In genomic region chr9:115234094-115234493, GRCh38 we compare ENCODE assay signal across 11 cellular contexts.
A peak's percentile ranks its signal among the peaks of the same experiment; 100 is the strongest.
DNase-seq lines count a peak whose midpoint lies in the region; ATAC-seq and TF ChIP-seq lines count a peak whose summit lies in the region.
"Had no signal": no experiment of that assay in that cellular context is flagged by ENCODE, and none has a peak within 500 bp of the region (broad histone marks: within the 10 kb centered on the region; RNA-seq: fewer than 3 reads in every experiment).

No MANE protein-coding gene starts in this region.

- no peaks in the 10 kb centered on the region for H3K27me3 Mint-ChIP-seq in MCF 10A (ENCODE audit: insufficient read depth, unreplicated experiment)
- H3K27me3 Mint-ChIP-seq in natural killer cell treated with Interleukin-12 subunit alpha and Interleukin-12 subunit beta and Interleukin-15 and Interleukin-18, amount 100 ng/mL, for 72 hours, result peaks cover 10 to 47% of the 10 kb centered on the region in 2 donors

- no peak for TF ChIP-seq CTCF in MCF 10A (IDR thresholded peaks at IDR 0.05; ENCODE audit: unreplicated experiment)

- ATAC-seq in GM19025 (IDR thresholded peaks at IDR 0.05; ENCODE audit: low read depth, unreplicated experiment) (peak; percentile 82), HG03457 (IDR thresholded peaks at IDR 0.05; ENCODE audit: unreplicated experiment) (peak; percentile 91)
- ATAC-seq in natural killer cell treated with Interleukin-12 subunit alpha and Interleukin-12 subunit beta and Interleukin-15 and Interleukin-18, amount 100 ng/mL, for 72 hours, result no peak

- peak; percentile 81 for DNase-seq in MCF 10A (ENCODE audit: unreplicated experiment)
- DNase-seq in renal cortical epithelial cell (ENCODE audit: low read depth), result peak; percentile 98
- no peak for DNase-seq in NK-92 (lab: John Stamatoyannopoulos, UW; ENCODE audit: unreplicated experiment)
- no peak for DNase-seq in natural killer cell treated with Interleukin-12 subunit alpha and Interleukin-12 subunit beta and Interleukin-15 and Interleukin-18, amount 100 ng/mL, for 72 hours (ENCODE audit: low spot score)
- DNase-seq in T-helper 1 cell, result no peak
- DNase-seq in NCI-H2171 treated with DMSO at 0.1 percent for 48 hours (lab: John Stamatoyannopoulos, UW), result no peak
- DNase-seq: activated CD4-positive, alpha-beta T cell treated with anti-CD3 and anti-CD28 coated beads, Interleukin-2, amount 50 U/mL, for 1 hour; NCI-H187 treated with DMSO at 0.1 percent for 48 hours; psoas muscle had no signal

- intact Hi-C loops in MCF 10A (cut with micrococcal nuclease), result no loop called here

- H3K9me3 Mint-ChIP-seq in MCF 10A (ENCODE audit: unreplicated experiment), result peaks cover 1% of the 10 kb centered on the region
- H3K9me3 Mint-ChIP-seq in natural killer cell treated with Interleukin-12 subunit alpha and Interleukin-12 subunit beta and Interleukin-15 and Interleukin-18, amount 100 ng/mL, for 72 hours, result peaks cover 5% of the 10 kb centered on the region

- H3K27ac Mint-ChIP-seq in MCF 10A (ENCODE audit: low read depth, unreplicated experiment), result no peak overlapping the region
- no peak overlapping the region for H3K27ac Mint-ChIP-seq in natural killer cell treated with Interleukin-12 subunit alpha and Interleukin-12 subunit beta and Interleukin-15 and Interleukin-18, amount 100 ng/mL, for 72 hours

- POLR2A ChIA-PET in MCF 10A (lab: Yijun Ruan, JAX), result interaction anchor here (0.6 to 1.4 kb wide), 4 partner anchors 21 to 291 kb away, joined by 4 to 6 read pairs (median 4); no protein-coding TSS in a partner anchor

- no peak overlapping the region for H3K4me3 Mint-ChIP-seq in MCF 10A (ENCODE audit: unreplicated experiment)
- no peak overlapping the region for H3K4me3 Mint-ChIP-seq in natural killer cell treated with Interleukin-12 subunit alpha and Interleukin-12 subunit beta and Interleukin-15 and Interleukin-18, amount 100 ng/mL, for 72 hours

- H3K36me3 Mint-ChIP-seq in MCF 10A (ENCODE audit: insufficient read depth, unreplicated experiment), result peaks cover 4% of the 10 kb centered on the region
- no peaks in the 10 kb centered on the region for H3K36me3 Mint-ChIP-seq in natural killer cell treated with Interleukin-12 subunit alpha and Interleukin-12 subunit beta and Interleukin-15 and Interleukin-18, amount 100 ng/mL, for 72 hours

- BruUV-seq in MCF 10A (replicated peaks; lab: Mats Ljungman, UMichigan), result no TSS peak

- CTCF ChIA-PET in MCF 10A (lab: Yijun Ruan, JAX), result interaction anchor here (0.6 to 3.8 kb wide), 4 partner anchors 9 to 829 kb away, joined by 3 to 24 read pairs (median 4); no protein-coding TSS in a partner anchor

- peaks cover 26% of the 10 kb centered on the region for H3K4me1 Mint-ChIP-seq in MCF 10A (ENCODE audit: insufficient read depth, unreplicated experiment)
- H3K4me1 Mint-ChIP-seq in natural killer cell treated with Interleukin-12 subunit alpha and Interleukin-12 subunit beta and Interleukin-15 and Interleukin-18, amount 100 ng/mL, for 72 hours (ENCODE audit: low read depth in 2 of 2), result no peaks in the 10 kb centered on the region

Comparison
In these comparisons a context has a peak if more than half of its experiments do, and no peak if none do; other contexts are left out.
1. ATAC-seq: peak in GM19025 (single experiment) and HG03457 (single experiment); none in natural killer cell treated with Interleukin-12 subunit alpha and Interleukin-12 subunit beta and Interleukin-15 and Interleukin-18, amount 100 ng/mL, for 72 hours (0 of 2).
2. DNase-seq: peak in MCF 10A (single experiment) and renal cortical epithelial cell (single experiment); none in NK-92 (single experiment), natural killer cell treated with Interleukin-12 subunit alpha and Interleukin-12 subunit beta and Interleukin-15 and Interleukin-18, amount 100 ng/mL, for 72 hours (single experiment), T-helper 1 cell (0 of 5) and NCI-H2171 treated with DMSO at 0.1 percent for 48 hours (single experiment).